Comparison of ENCODE assay signal across 19 cellular contexts in genomic region chr15:92130906-92131305, GRCh38.
"Had no signal": no experiment of that assay in that cellular context is flagged by ENCODE, and none has a peak within 500 bp of the region (broad histone marks: within the 10 kb centered on the region; RNA-seq: fewer than 3 reads in every experiment).

No MANE protein-coding gene starts in this region.

- H3K4me1 ChIP-seq: esophagus muscularis mucosa, neural progenitor cell had no signal

- H3K36me3 ChIP-seq: neural progenitor cell, ovary had no signal

- H3K27me3 ChIP-seq: dorsolateral prefrontal cortex, esophagus muscularis mucosa, hepatocyte, neural progenitor cell, ovary had no signal

- H3K27ac ChIP-seq: dorsolateral prefrontal cortex, epithelial cell of prostate, esophagus muscularis mucosa, hepatocyte, neural progenitor cell, ovary had no signal

- H3K4me3 ChIP-seq: dorsolateral prefrontal cortex, esophagus muscularis mucosa, hepatocyte, neural progenitor cell, ovary had no signal

- H3K4me3 Mint-ChIP-seq: natural killer cell, neural progenitor cell had no signal

- H3K27ac Mint-ChIP-seq: natural killer cell, neural progenitor cell had no signal

- ATAC-seq: left lobe of liver, natural killer cell, right cardiac atrium had no signal

- DNase-seq: cortex of kidney; dorsolateral prefrontal cortex; effector CD8-positive, alpha-beta T cell; foreskin fibroblast; head of caudate nucleus; kidney glomerular epithelial cell; natural killer cell; nucleus accumbens; ovary; right cardiac atrium; small intestine; stimulated activated CD4-positive, alpha-beta T cell treated with anti-CD3 and anti-CD28 coated beads, Interleukin-2, amount 100 ng/mL, for 48 hours; stimulated activated naive CD4-positive, alpha-beta T cell treated with Interleukin-2 at 50 U/mL for 16 hours; trophoblast cell had no signal

- H3K9me3 ChIP-seq: esophagus muscularis mucosa, ovary had no signal
